8 cellular contexts compared by ENCODE assay signal in the genomic region with DNA sequence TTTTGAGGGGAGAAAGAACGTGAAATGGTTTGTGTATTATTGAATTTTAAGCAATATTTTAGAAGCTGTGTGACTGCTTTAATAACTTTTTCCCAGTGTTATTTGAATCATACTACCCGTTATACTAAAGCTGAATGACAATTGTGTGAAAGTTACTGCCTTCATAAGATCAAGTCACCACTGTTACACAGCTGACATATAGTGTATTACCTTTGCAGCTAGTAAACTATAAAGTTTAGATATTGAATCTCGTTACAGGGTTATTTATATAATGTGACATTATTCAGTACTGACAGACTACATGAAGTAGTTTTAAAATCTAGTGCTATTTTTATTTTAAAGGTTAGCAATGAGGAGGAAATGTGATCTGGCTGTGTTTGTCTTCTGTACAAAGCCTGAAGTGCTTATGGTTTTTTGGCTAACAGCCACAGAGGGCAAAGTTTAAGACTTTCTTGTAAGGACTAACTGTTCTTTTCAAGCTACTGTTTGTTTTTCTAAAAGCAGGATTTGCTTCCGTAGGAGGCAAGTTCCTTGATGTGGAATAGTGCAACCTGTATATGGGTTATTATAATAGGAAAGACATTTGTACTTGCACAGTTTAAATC.
A peak's percentile ranks its signal among the peaks of the same experiment; 100 is the strongest.
DNase-seq lines count a peak whose midpoint lies in the region; FAIRE-seq and TF ChIP-seq lines count a peak whose summit lies in the region.
"Not testable (repeated sequence)": the region's sequence is repeated elsewhere in the genome, so short reads cannot be mapped to it uniquely, and the experiment has no call there.

No MANE protein-coding gene starts in this region.

- H3K4me1 Mint-ChIP-seq in neural crest cell: peaks cover 43% of the 10 kb centered on the region

- not testable (repeated sequence) for H3K4me2 ChIP-seq in fibroblast of lung (ENCODE audit: extremely low read depth, insufficient read depth, low read length)

- not testable (repeated sequence) for H3K27ac Mint-ChIP-seq in neural crest cell (ENCODE audit: unreplicated experiment)

- TF ChIP-seq CTCF in brain microvascular endothelial cell (IDR thresholded peaks at IDR 0.05; ENCODE audit: low read depth, low read length, missing control alignments); fibroblast of lung (conservative IDR thresholded peaks at IDR 0.05 in 1 of 2, IDR thresholded peaks at IDR 0.05 in 1 of 2; ENCODE audit: low read depth in 1 of 2, low read length in 2 of 2); neural crest cell (conservative IDR thresholded peaks at IDR 0.05): not testable (repeated sequence)

- in situ Hi-C loops in brain microvascular endothelial cell (cut with HindIII; ENCODE audit: low pct_ligation_motif_present, low sequenced_read_pairs): not testable (repeated sequence)

- H3K27me3 ChIP-seq in brain microvascular endothelial cell (replicated peaks); fibroblast of lung (ENCODE audit: control insufficient read depth, insufficient read depth, low read length); subcutaneous abdominal adipose tissue (ENCODE audit: control insufficient read depth in 5 of 5, insufficient read depth in 4 of 5, low read length in 5 of 5): not testable (repeated sequence)

- not testable (repeated sequence) for H2AFZ ChIP-seq in fibroblast of lung (ENCODE audit: low read length)

- H3K9me3 Mint-ChIP-seq in neural crest cell: not testable (repeated sequence)

- DNase-seq in COLO668 (lab: John Stamatoyannopoulos, UW; ENCODE audit: unreplicated experiment): peak; percentile 21
- not testable (repeated sequence) for DNase-seq in HEK293T (ENCODE audit: extremely low spot score); neural crest cell (ENCODE audit: low read depth, low spot score)
- DNase-seq in NCI-H510A treated with DMSO at 0.1 percent for 48 hours (lab: John Stamatoyannopoulos, UW): peak; percentile 23
- DNase-seq in brain microvascular endothelial cell: peak; percentile 53
- DNase-seq in fibroblast of lung (ENCODE audit: low read depth in 2 of 2): peak; percentile 59 to 90

- POLR2A ChIA-PET in HEK293T (lab: Yijun Ruan, JAX): not testable (repeated sequence)

- H3K27ac ChIP-seq in brain microvascular endothelial cell; fibroblast of lung (ENCODE audit: insufficient read depth, low read length): not testable (repeated sequence)
- H3K27ac ChIP-seq in subcutaneous abdominal adipose tissue (ENCODE audit: low read depth, low read length): peak overlapping the region; percentile 69

- H4K20me1 ChIP-seq in fibroblast of lung (ENCODE audit: control insufficient read depth, extremely low read depth, insufficient read depth, low read length): not testable (repeated sequence)

- not testable (repeated sequence) for H3K9ac ChIP-seq in fibroblast of lung (ENCODE audit: insufficient read depth, low read length); subcutaneous abdominal adipose tissue (ENCODE audit: low read length in 5 of 5)

- not testable (repeated sequence) for H3K27me3 Mint-ChIP-seq in neural crest cell (ENCODE audit: low read depth)

- peaks cover 21% of the 10 kb centered on the region for H3K36me3 Mint-ChIP-seq in neural crest cell (ENCODE audit: low read depth)

- peak; percentile 91 for FAIRE-seq in islet of Langerhans (lab: Jason Lieb, UNC)

- H3K79me2 ChIP-seq in fibroblast of lung (ENCODE audit: control insufficient read depth, insufficient read depth, low read length): not testable (repeated sequence)

- CTCF ChIA-PET in HEK293T (lab: Yijun Ruan, JAX): not testable (repeated sequence)

- not testable (repeated sequence) for H3K4me1 ChIP-seq in fibroblast of lung (ENCODE audit: control insufficient read depth, extremely low read depth, insufficient read depth, low read length)
- peaks cover 0 to 30% (median 28%) of the 10 kb centered on the region in 5 donors for H3K4me1 ChIP-seq in subcutaneous abdominal adipose tissue (ENCODE audit: control insufficient read depth in 5 of 5, insufficient read depth in 5 of 5, low read length in 5 of 5)

- H3K9me3 ChIP-seq in fibroblast of lung (ENCODE audit: control insufficient read depth, insufficient read depth, low read depth, low read length); subcutaneous abdominal adipose tissue (ENCODE audit: control insufficient read depth in 5 of 5, low read length in 5 of 5): not testable (repeated sequence)

- H3K36me3 ChIP-seq in brain microvascular endothelial cell (replicated peaks); fibroblast of lung (ENCODE audit: control insufficient read depth, insufficient read depth, low read length): not testable (repeated sequence)
- peaks cover 7 to 18% (median 13%) of the 10 kb centered on the region in 5 donors for H3K36me3 ChIP-seq in subcutaneous abdominal adipose tissue (ENCODE audit: control insufficient read depth in 5 of 5, insufficient read depth in 5 of 5, low read length in 5 of 5)

- peak overlapping the region; percentile 44 for H3K4me3 Mint-ChIP-seq in neural crest cell

- H3K4me3 ChIP-seq in brain microvascular endothelial cell (ENCODE audit: low read depth, low read length); fibroblast of lung (replicated peaks in 1 of 4; ENCODE audit: control extremely low read depth in 1 of 4, insufficient read depth in 1 of 4, low read depth in 3 of 4, low read length in 4 of 4); subcutaneous abdominal adipose tissue (ENCODE audit: low read depth in 1 of 5, low read length in 5 of 5): not testable (repeated sequence)

TF ChIP-seq in HEK293T, 16 proteins besides CTCF, POLR2A, EP300 and RAD21:
- peak; percentile 18; the same call in 1 of the 2 replicates for TF ChIP-seq PKNOX1 (IDR thresholded peaks at IDR 0.05)
TF ChIP-seq in HEK293T: peak in this region for 1; not testable (repeated sequence) for 15.
